9 cellular contexts compared by ENCODE assay signal in genomic region chr5:109479260-109479860, GRCh38.
A peak's percentile ranks its signal among the peaks of the same experiment; 100 is the strongest.
DNase-seq lines count a peak whose midpoint lies in the region; ATAC-seq and TF ChIP-seq lines count a peak whose summit lies in the region.
"Had no signal": no experiment of that assay in that cellular context is flagged by ENCODE, and none has a peak within 500 bp of the region (broad histone marks: within the 10 kb centered on the region; RNA-seq: fewer than 3 reads in every experiment).

No MANE protein-coding gene starts in this region.

- H2BK20ac ChIP-seq in H9 (ENCODE audit: low read depth, low read length, poor library complexity, severe bottlenecking) = no peak overlapping the region

- H3K27me3 Mint-ChIP-seq in CD4-positive, alpha-beta T cell = no peaks in the 10 kb centered on the region
- no peaks in the 10 kb centered on the region for H3K27me3 Mint-ChIP-seq in H9 (ENCODE audit: low read depth)

- peak; percentile 22 for TF ChIP-seq CTCF in CD4-positive, alpha-beta T cell (IDR thresholded peaks at IDR 0.05)
- TF ChIP-seq CTCF in H9 (conservative IDR thresholded peaks at IDR 0.05) (peak; percentile 64), hepatocyte (IDR thresholded peaks at IDR 0.05; ENCODE audit: poor library complexity) (peak; percentile 67)

- no peaks in the 10 kb centered on the region for H3K36me3 Mint-ChIP-seq in CD4-positive, alpha-beta T cell (ENCODE audit: low read depth)
- H3K36me3 Mint-ChIP-seq in H9 (ENCODE audit: insufficient read depth in 1 of 3, low read depth in 3 of 3) = no peaks in the 10 kb centered on the region
- H3K36me3 Mint-ChIP-seq: activated naive CD4-positive, alpha-beta T cell treated with anti-CD3 and anti-CD28 coated beads, Interleukin-2, amount 50 U/mL, for 24 hours had no signal

- no peak for DNase-seq in CD4-positive, alpha-beta T cell
- no peak for DNase-seq in H9
- DNase-seq in SHP77 treated with DMSO at 0.1 percent for 48 hours (lab: John Stamatoyannopoulos, UW) = peak; percentile 19
- DNase-seq in hepatocyte (ENCODE audit: low spot score) = peak; percentile 30
- no peak for DNase-seq in NCI-H774 (lab: John Stamatoyannopoulos, UW)
- DNase-seq in posterior vena cava (ENCODE audit: low spot score) = no peak
- DNase-seq in left colon = no peak
- DNase-seq in T-helper 1 cell = no peak

- H3K4me1 Mint-ChIP-seq in CD4-positive, alpha-beta T cell (ENCODE audit: low read depth) = no peaks in the 10 kb centered on the region
- peaks cover 5 to 12% of the 10 kb centered on the region in 2 experiments; a peak in 2 of 4 replicates for H3K4me1 Mint-ChIP-seq in H9
- H3K4me1 Mint-ChIP-seq: activated naive CD4-positive, alpha-beta T cell treated with anti-CD3 and anti-CD28 coated beads, Interleukin-2, amount 50 U/mL, for 24 hours had no signal

- no peak overlapping the region for H3K27ac ChIP-seq in CD4-positive, alpha-beta T cell (ENCODE audit: low read depth, low read length)
- H3K27ac ChIP-seq in H9 (ENCODE audit: insufficient read length, low read depth, low read length) (no peak overlapping the region), hepatocyte (no peak overlapping the region)

- H3K4me1 ChIP-seq in H9 (ENCODE audit: insufficient read depth, low read length) (no peaks in the 10 kb centered on the region), hepatocyte (ENCODE audit: insufficient read depth) (peaks cover 9% of the 10 kb centered on the region)

- H3K27me3 ChIP-seq in CD4-positive, alpha-beta T cell (ENCODE audit: control insufficient read depth, insufficient read depth, low read length) = no peaks in the 10 kb centered on the region
- H3K27me3 ChIP-seq in H9 (ENCODE audit: insufficient read depth, low read length) = no peaks in the 10 kb centered on the region
- no peaks in the 10 kb centered on the region for H3K27me3 ChIP-seq in hepatocyte

- no peak overlapping the region for H3K4me3 ChIP-seq in hepatocyte

- no peaks in the 10 kb centered on the region for H3K79me1 ChIP-seq in H9 (ENCODE audit: insufficient read depth, low read depth, low read length, poor library complexity, severe bottlenecking)

- H2BK120ac ChIP-seq in H9 (ENCODE audit: low read depth, low read length, poor library complexity, severe bottlenecking) = no peak overlapping the region

- H3K9me3 Mint-ChIP-seq in CD4-positive, alpha-beta T cell = no peaks in the 10 kb centered on the region
- 0 out of 5 replicates have a peak, but pooled peaks cover 0 to 2% of the 10 kb centered on the region in 2 experiments for H3K9me3 Mint-ChIP-seq in H9
- H3K9me3 Mint-ChIP-seq: activated naive CD4-positive, alpha-beta T cell treated with anti-CD3 and anti-CD28 coated beads, Interleukin-2, amount 50 U/mL, for 24 hours had no signal

- no peak overlapping the region for H2BK15ac ChIP-seq in H9 (ENCODE audit: low read depth, low read length)

- H3K23ac ChIP-seq in H9 (ENCODE audit: insufficient read length, low read depth, low read length) = no peak overlapping the region

- H3T11ph ChIP-seq in H9 (ENCODE audit: low read length) = no peak overlapping the region

- POLR2A ChIA-PET in CD4-positive, alpha-beta T cell (lab: Charles Lee) = no interaction called here

- H2AK5ac ChIP-seq in H9 (ENCODE audit: insufficient read length, low read length) = no peak overlapping the region

- H2AFZ ChIP-seq in H9 (ENCODE audit: low read length) = no peak overlapping the region
- H2AFZ ChIP-seq in hepatocyte = no peak overlapping the region

- ATAC-seq in CD4-positive, alpha-beta T cell (ENCODE audit: poor library complexity) = no peak
- no peak for ATAC-seq in left colon

- no peaks in the 10 kb centered on the region for H4K20me1 ChIP-seq in H9 (ENCODE audit: control insufficient read depth, insufficient read depth, insufficient read length)
- no peaks in the 10 kb centered on the region for H4K20me1 ChIP-seq in hepatocyte (ENCODE audit: insufficient read depth, poor library complexity, severe bottlenecking)

- intact Hi-C loops in CD4-positive, alpha-beta T cell (cut with DNase I, micrococcal nuclease) = no loop called here
- intact Hi-C loops in posterior vena cava (cut with DNase I) (no loop called here), left colon (cut with DNase I, micrococcal nuclease) (loop anchor here in 1 of 2 donors (5.0 kb wide), 1 partner anchor 797 kb away; no protein-coding TSS in a partner anchor)

- H4K8ac ChIP-seq in H9 (replicated peaks; ENCODE audit: insufficient read length, low read depth, low read length) = no peak overlapping the region

- no peaks in the 10 kb centered on the region for H3K23me2 ChIP-seq in H9 (ENCODE audit: insufficient read length, low read depth, low read length, poor library complexity, severe bottlenecking)

- no peak overlapping the region for H2BK12ac ChIP-seq in H9 (ENCODE audit: insufficient read length, low read depth, low read length)

- H3K27ac Mint-ChIP-seq in CD4-positive, alpha-beta T cell = no peak overlapping the region
- no peak overlapping the region for H3K27ac Mint-ChIP-seq in H9
- H3K27ac Mint-ChIP-seq: activated naive CD4-positive, alpha-beta T cell treated with anti-CD3 and anti-CD28 coated beads, Interleukin-2, amount 50 U/mL, for 24 hours had no signal

- H3K9me2 ChIP-seq in hepatocyte (replicated peaks; ENCODE audit: insufficient read depth) = no peaks in the 10 kb centered on the region

- H3K14ac ChIP-seq in H9 (ENCODE audit: insufficient read depth, low read length) = no peak overlapping the region

- no peak overlapping the region for H3K4ac ChIP-seq in H9 (ENCODE audit: low read depth, low read length)

- no peaks in the 10 kb centered on the region for H3K79me2 ChIP-seq in H9 (ENCODE audit: insufficient read depth, low read length)
- no peaks in the 10 kb centered on the region for H3K79me2 ChIP-seq in hepatocyte

- no peak overlapping the region for H4K91ac ChIP-seq in H9 (ENCODE audit: insufficient read length, low read depth, low read length)

- H4K5ac ChIP-seq in H9 (ENCODE audit: insufficient read length, low read depth, low read length) = no peak overlapping the region

- H3K36me3 ChIP-seq in hepatocyte (replicated peaks; ENCODE audit: insufficient read depth, low read depth) = no peaks in the 10 kb centered on the region

- H3K56ac ChIP-seq in H9 (ENCODE audit: insufficient read length, low read depth, low read length) = no peak overlapping the region

- H3K4me2 ChIP-seq in H9 (ENCODE audit: insufficient read depth, insufficient read length, low read length) (no peak overlapping the region), hepatocyte (no peak overlapping the region)

- no peak overlapping the region for H3K18ac ChIP-seq in H9 (ENCODE audit: insufficient read length, low read depth, low read length)

- no peak overlapping the region for H3K9ac ChIP-seq in H9 (ENCODE audit: extremely low read depth, insufficient read length, low read length)

- CTCF ChIA-PET in CD4-positive, alpha-beta T cell (lab: Charles Lee) = no interaction called here

- no peak overlapping the region for H3K4me3 Mint-ChIP-seq in CD4-positive, alpha-beta T cell
- H3K4me3 Mint-ChIP-seq in H9 = no peak overlapping the region
- H3K4me3 Mint-ChIP-seq: activated naive CD4-positive, alpha-beta T cell treated with anti-CD3 and anti-CD28 coated beads, Interleukin-2, amount 50 U/mL, for 24 hours had no signal

- no peaks in the 10 kb centered on the region for H3K9me3 ChIP-seq in CD4-positive, alpha-beta T cell (ENCODE audit: control insufficient read depth, low read length)
- H3K9me3 ChIP-seq in H9 (ENCODE audit: control insufficient read depth, low read depth, low read length) (no peaks in the 10 kb centered on the region), hepatocyte (ENCODE audit: low read depth) (no peaks in the 10 kb centered on the region)

- WGBS in H9 (ENCODE audit: extremely low coverage, insufficient read length, low lambda C conversion rate) = no CpG with 5 or more reads among the region's 2 CpGs
- WGBS in hepatocyte (ENCODE audit: low lambda C conversion rate, missing lambda C conversion rate) = 98% methylated on average over 2 of the region's 2 CpGs

- H2BK5ac ChIP-seq in H9 (ENCODE audit: insufficient read length, low read length) = no peak overlapping the region

Comparison
In these comparisons a context has a peak if more than half of its experiments do, and no peak if none do; other contexts are left out.
1. DNase-seq: peak in SHP77 treated with DMSO at 0.1 percent for 48 hours (single experiment) and hepatocyte (single experiment); none in CD4-positive, alpha-beta T cell (0 of 10), H9 (single experiment), NCI-H774 (single experiment), posterior vena cava (single experiment), left colon (0 of 2) and T-helper 1 cell (0 of 5).
2. Peak in every context shown above with its lines, with median percentiles within 50 percentile points of each other: CTCF ChIP-seq.